1 cellular context compared by ENCODE assay signal in the genomic region with DNA sequence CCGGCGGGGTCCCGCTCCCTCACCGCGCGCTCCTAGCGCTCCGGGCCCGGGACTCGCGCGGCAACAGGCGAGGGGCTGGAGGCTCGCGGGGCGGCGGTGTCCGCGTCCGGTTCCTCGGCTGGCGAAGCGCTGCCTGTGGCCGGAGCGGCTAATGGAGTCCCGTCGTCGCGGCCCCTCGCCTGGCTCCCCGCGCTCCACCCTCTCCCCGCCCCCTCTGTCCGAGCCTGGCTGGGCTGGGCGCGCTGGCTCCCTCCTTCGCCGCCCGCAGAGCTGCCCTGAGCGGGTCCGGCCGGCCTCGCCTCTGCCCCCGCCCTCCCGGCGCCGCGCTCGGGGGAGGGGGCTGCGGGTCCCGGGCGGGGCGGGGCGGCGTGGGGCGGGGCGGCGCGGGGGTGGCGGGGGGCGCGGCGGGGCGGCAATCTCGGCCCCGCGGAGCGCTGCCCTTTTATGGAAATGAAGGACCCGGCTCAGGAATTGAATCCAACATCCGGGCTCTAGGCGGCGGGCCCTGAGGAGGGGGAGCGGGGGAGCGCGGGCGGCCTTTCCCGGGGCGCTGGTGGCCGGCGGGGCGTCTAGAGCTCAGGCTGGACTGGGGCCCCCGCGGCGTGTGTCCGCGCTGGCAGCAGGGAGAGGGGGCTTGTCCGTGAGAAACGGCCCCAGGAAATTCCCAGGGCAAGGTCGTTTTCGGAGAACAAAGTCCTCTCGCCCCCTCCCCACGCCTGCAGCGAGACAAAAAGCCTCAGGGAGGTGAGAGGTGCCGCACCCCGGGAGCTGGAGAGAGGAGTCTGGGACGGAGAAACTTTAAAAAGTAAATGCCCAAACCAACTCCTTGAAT.
A peak's percentile ranks its signal among the peaks of the same experiment; 100 is the strongest.
TF ChIP-seq lines count a peak whose summit lies in the region.

A gene with protein sequence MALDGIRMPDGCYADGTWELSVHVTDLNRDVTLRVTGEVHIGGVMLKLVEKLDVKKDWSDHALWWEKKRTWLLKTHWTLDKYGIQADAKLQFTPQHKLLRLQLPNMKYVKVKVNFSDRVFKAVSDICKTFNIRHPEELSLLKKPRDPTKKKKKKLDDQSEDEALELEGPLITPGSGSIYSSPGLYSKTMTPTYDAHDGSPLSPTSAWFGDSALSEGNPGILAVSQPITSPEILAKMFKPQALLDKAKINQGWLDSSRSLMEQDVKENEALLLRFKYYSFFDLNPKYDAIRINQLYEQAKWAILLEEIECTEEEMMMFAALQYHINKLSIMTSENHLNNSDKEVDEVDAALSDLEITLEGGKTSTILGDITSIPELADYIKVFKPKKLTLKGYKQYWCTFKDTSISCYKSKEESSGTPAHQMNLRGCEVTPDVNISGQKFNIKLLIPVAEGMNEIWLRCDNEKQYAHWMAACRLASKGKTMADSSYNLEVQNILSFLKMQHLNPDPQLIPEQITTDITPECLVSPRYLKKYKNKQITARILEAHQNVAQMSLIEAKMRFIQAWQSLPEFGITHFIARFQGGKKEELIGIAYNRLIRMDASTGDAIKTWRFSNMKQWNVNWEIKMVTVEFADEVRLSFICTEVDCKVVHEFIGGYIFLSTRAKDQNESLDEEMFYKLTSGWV (minus strand): TSS at position 153 of the 832 bp plus-strand sequence. CDS start 482 bp downstream, outside the sequence.

TF ChIP-seq in WTC11, 78 proteins besides CTCF, POLR2A, EP300 and RAD21 (continued from another document):
- TF ChIP-seq FOXP1 (CRISPR knock-in tag; IDR thresholded peaks at IDR 0.05; ENCODE audit: borderline replicate concordance) (peak; percentile 5), SP1 (CRISPR knock-in tag; conservative IDR thresholded peaks at IDR 0.05) (peak; percentile 55; the same call in 1 of the 2 replicates), ZNF423 (CRISPR knock-in tag; IDR thresholded peaks at IDR 0.05) (peak; percentile 74; the same call in 1 of the 2 replicates), RELA (CRISPR knock-in tag; IDR thresholded peaks at IDR 0.05; ENCODE audit: borderline replicate concordance) (peak; percentile 76; the same call in 1 of the 2 replicates), ELF4 (CRISPR knock-in tag; IDR thresholded peaks at IDR 0.05; ENCODE audit: low read depth) (0 out of 2 replicates have a peak, but pooled peaks have one; percentile 75), NFATC4 (CRISPR knock-in tag; IDR thresholded peaks at IDR 0.05) (peak; percentile 50; the same call in 1 of the 2 replicates)
- TF ChIP-seq, protein P1, sequence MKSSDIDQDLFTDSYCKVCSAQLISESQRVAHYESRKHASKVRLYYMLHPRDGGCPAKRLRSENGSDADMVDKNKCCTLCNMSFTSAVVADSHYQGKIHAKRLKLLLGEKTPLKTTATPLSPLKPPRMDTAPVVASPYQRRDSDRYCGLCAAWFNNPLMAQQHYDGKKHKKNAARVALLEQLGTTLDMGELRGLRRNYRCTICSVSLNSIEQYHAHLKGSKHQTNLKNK (CRISPR knock-in tag; IDR thresholded peaks at IDR 0.05) = no peak
- TF ChIP-seq, protein P2, sequence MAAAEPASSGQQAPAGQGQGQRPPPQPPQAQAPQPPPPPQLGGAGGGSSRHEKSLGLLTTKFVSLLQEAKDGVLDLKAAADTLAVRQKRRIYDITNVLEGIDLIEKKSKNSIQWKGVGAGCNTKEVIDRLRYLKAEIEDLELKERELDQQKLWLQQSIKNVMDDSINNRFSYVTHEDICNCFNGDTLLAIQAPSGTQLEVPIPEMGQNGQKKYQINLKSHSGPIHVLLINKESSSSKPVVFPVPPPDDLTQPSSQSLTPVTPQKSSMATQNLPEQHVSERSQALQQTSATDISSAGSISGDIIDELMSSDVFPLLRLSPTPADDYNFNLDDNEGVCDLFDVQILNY (CRISPR knock-in tag; IDR thresholded peaks at IDR 0.05) = peak; percentile 64; the same call in 1 of the 2 replicates
